Comparison of ENCODE assay signal across 22 cellular contexts in genomic region chr4:14167876-14168510, GRCh38.
DNase-seq lines count a peak whose midpoint lies in the region; ATAC-seq and TF ChIP-seq lines count a peak whose summit lies in the region.
"Had no signal": no experiment of that assay in that cellular context is flagged by ENCODE, and none has a peak within 500 bp of the region (broad histone marks: within the 10 kb centered on the region; RNA-seq: fewer than 3 reads in every experiment).

No MANE protein-coding gene starts in this region.

- H3K4me3 ChIP-seq in SK-N-SH (ENCODE audit: low read depth in 2 of 2, low read length in 1 of 2) (no peak overlapping the region), fibroblast of lung (replicated peaks in 1 of 4; ENCODE audit: control extremely low read depth in 1 of 4, insufficient read depth in 1 of 4, low read depth in 3 of 4, low read length in 4 of 4) (no peak overlapping the region), skeletal muscle satellite cell (ENCODE audit: low read length) (no peak overlapping the region), WERI-Rb-1 (ENCODE audit: low read depth, low read length) (no peak overlapping the region)
- H3K4me3 ChIP-seq: gastrocnemius medialis, uterus had no signal

- WGBS in SK-N-SH (ENCODE audit: low lambda C conversion rate): 90% methylated on average over 8 of the region's 8 CpGs

- no peaks in the 10 kb centered on the region for H4K20me1 ChIP-seq in SK-N-SH (ENCODE audit: insufficient read depth)
- H4K20me1 ChIP-seq in fibroblast of lung (ENCODE audit: control insufficient read depth, extremely low read depth, insufficient read depth, low read length): no peaks in the 10 kb centered on the region

- in situ Hi-C loops in SK-MEL-5 (cut with HindIII; ENCODE audit: low pct_unique_long_range_greater_than_20kb, low sequenced_read_pairs): no loop called here

- no peaks in the 10 kb centered on the region for H3K9me2 ChIP-seq in SK-N-SH

- H3K79me2 ChIP-seq in SK-N-SH (ENCODE audit: insufficient read depth): no peaks in the 10 kb centered on the region
- H3K79me2 ChIP-seq in fibroblast of lung (ENCODE audit: control insufficient read depth, insufficient read depth, low read length): no peaks in the 10 kb centered on the region

- H3K4me2 ChIP-seq in SK-N-SH: peak overlapping the region; percentile 18
- H3K4me2 ChIP-seq in fibroblast of lung (ENCODE audit: extremely low read depth, insufficient read depth, low read length): no peak overlapping the region
- peak overlapping the region; percentile 51 for H3K4me2 ChIP-seq in skeletal muscle satellite cell (ENCODE audit: low read length)

- TF ChIP-seq CTCF in SK-N-SH (IDR thresholded peaks at IDR 0.05) (no peak), fibroblast of lung (conservative IDR thresholded peaks at IDR 0.05 in 1 of 2, IDR thresholded peaks at IDR 0.05 in 1 of 2; ENCODE audit: low read depth in 1 of 2, low read length in 2 of 2) (no peak), WERI-Rb-1 (IDR thresholded peaks at IDR 0.05; ENCODE audit: low read depth, low read length) (no peak)

- no peak overlapping the region for H3K9ac ChIP-seq in SK-N-SH
- no peak overlapping the region for H3K9ac ChIP-seq in fibroblast of lung (ENCODE audit: insufficient read depth, low read length)
- H3K9ac ChIP-seq in skeletal muscle satellite cell (ENCODE audit: low read depth, low read length): peak overlapping the region; percentile 59

- H3K27me3 ChIP-seq in SK-N-SH (ENCODE audit: insufficient read depth) (no peaks in the 10 kb centered on the region), fibroblast of lung (ENCODE audit: control insufficient read depth, insufficient read depth, low read length) (no peaks in the 10 kb centered on the region), skeletal muscle satellite cell (ENCODE audit: control insufficient read depth, insufficient read depth, low read length) (no peaks in the 10 kb centered on the region), WERI-Rb-1 (ENCODE audit: insufficient read depth, low read depth, severe bottlenecking) (no peaks in the 10 kb centered on the region)
- H3K27me3 ChIP-seq: gastrocnemius medialis, uterus had no signal

- CTCF ChIA-PET in SK-N-SH (lab: Yijun Ruan, JAX): interaction anchor here (0.6 kb wide), 1 partner anchor 38 kb away, joined by 3 read pairs; no protein-coding TSS in a partner anchor

- H2AFZ ChIP-seq in SK-N-SH (ENCODE audit: low read depth): no peak overlapping the region; the same call in 1 of the 2 replicates
- H2AFZ ChIP-seq in fibroblast of lung (ENCODE audit: low read length): no peak overlapping the region

- peaks cover 6 to 25% of the 10 kb centered on the region in 2 experiments for H3K4me1 ChIP-seq in SK-N-SH (ENCODE audit: control insufficient read depth in 1 of 2, insufficient read depth in 2 of 2, low read depth in 1 of 2, low read length in 1 of 2)
- H3K4me1 ChIP-seq in fibroblast of lung (ENCODE audit: control insufficient read depth, extremely low read depth, insufficient read depth, low read length): no peaks in the 10 kb centered on the region
- peaks cover 28% of the 10 kb centered on the region for H3K4me1 ChIP-seq in skeletal muscle satellite cell (ENCODE audit: control insufficient read depth, insufficient read depth, low read length)
- H3K4me1 ChIP-seq: Caco-2, uterus had no signal

- no peak for TF ChIP-seq RAD21 in SK-N-SH (IDR thresholded peaks at IDR 0.05; ENCODE audit: low read length)

- H3K9me3 ChIP-seq in SK-N-SH: no peaks in the 10 kb centered on the region
- H3K9me3 ChIP-seq in fibroblast of lung (ENCODE audit: control insufficient read depth, insufficient read depth, low read depth, low read length): no peaks in the 10 kb centered on the region
- H3K9me3 ChIP-seq in skeletal muscle satellite cell (replicated peaks; ENCODE audit: low read length): no peaks in the 10 kb centered on the region
- H3K9me3 ChIP-seq in WERI-Rb-1 (ENCODE audit: severe bottlenecking): no peaks in the 10 kb centered on the region
- H3K9me3 ChIP-seq: Caco-2, gastrocnemius medialis, uterus had no signal

- no peaks in the 10 kb centered on the region for H3K36me3 ChIP-seq in SK-N-SH (replicated peaks in 1 of 2; ENCODE audit: control insufficient read depth in 1 of 2, insufficient read depth in 2 of 2, low read length in 1 of 2)
- H3K36me3 ChIP-seq in fibroblast of lung (ENCODE audit: control insufficient read depth, insufficient read depth, low read length): no peaks in the 10 kb centered on the region
- no peaks in the 10 kb centered on the region for H3K36me3 ChIP-seq in skeletal muscle satellite cell (ENCODE audit: insufficient read depth, low read length)
- H3K36me3 ChIP-seq in WERI-Rb-1: no peaks in the 10 kb centered on the region
- H3K36me3 ChIP-seq: gastrocnemius medialis, uterus had no signal

- H3K27ac ChIP-seq in SK-N-SH (ENCODE audit: low read depth in 2 of 2, low read length in 1 of 2) (peak overlapping the region in 1 of 2 experiments; percentile 84; a peak in 2 of 4 replicates), fibroblast of lung (ENCODE audit: insufficient read depth, low read length) (peak overlapping the region; percentile 6), WERI-Rb-1 (no peak overlapping the region)
- H3K27ac ChIP-seq: gastrocnemius medialis, uterus had no signal

- no peak for TF ChIP-seq EP300 in SK-N-SH (IDR thresholded peaks at IDR 0.05; ENCODE audit: borderline replicate concordance in 1 of 2, low read depth in 1 of 2, low read length in 1 of 2)

- POLR2A ChIA-PET in SK-N-SH (lab: Yijun Ruan, JAX): no interaction called here

- DNase-seq in SK-N-SH: no peak
- peak; percentile 4 for DNase-seq in SK-MEL-5 (ENCODE audit: low read depth, low spot score)
- DNase-seq in fibroblast of lung (ENCODE audit: low read depth in 2 of 2): peak; percentile 9 to 23
- DNase-seq in activated effector memory CD4-positive, alpha-beta T cell treated with anti-CD3 and anti-CD28 coated beads, Interleukin-2, amount 50 U/mL, for 16 hours: no peak
- DNase-seq in ecto neural progenitor cell (ENCODE audit: low spot score): no peak
- DNase-seq in WERI-Rb-1: no peak
- DNase-seq: 8988T; activated CD4-positive, alpha-beta T cell treated with anti-CD3 and anti-CD28 coated beads, Interleukin-2, amount 50 U/mL, for 1 hour; activated CD8-positive, alpha-beta memory T cell treated with anti-CD3 and anti-CD28 coated beads, Interleukin-2, amount 50 U/mL, for 48 hours; activated naive CD4-positive, alpha-beta T cell; anterior cingulate cortex; Caco-2; gastrocnemius medialis; left colon; NCI-H1417 treated with DMSO at 0.1 percent for 48 hours; NCI-H2171 treated with DMSO at 0.1 percent for 48 hours; NCI-H774; RPMI8226; substantia nigra; uterus had no signal

- H3F3A ChIP-seq in SK-N-SH (replicated peaks; ENCODE audit: insufficient read depth): peaks cover 24% of the 10 kb centered on the region

- no peak for ATAC-seq in SK-N-SH treated with all-trans-retinoic acid at 6 μM for 48 hours
- ATAC-seq: gastrocnemius medialis, left colon had no signal

TF ChIP-seq in SK-N-SH, 30 proteins besides CTCF, POLR2A, EP300 and RAD21 (continues in another document):
- TF ChIP-seq GABPA (IDR thresholded peaks at IDR 0.05; ENCODE audit: low read depth) (no peak), FOXM1 (IDR thresholded peaks at IDR 0.05; ENCODE audit: low read depth) (no peak), FOXJ3 (CRISPR knock-in tag; IDR thresholded peaks at IDR 0.05) (no peak), YY1 (IDR thresholded peaks at IDR 0.05; ENCODE audit: low read depth) (no peak), TAF1 (IDR thresholded peaks at IDR 0.05; ENCODE audit: borderline replicate concordance, low read depth, low read length) (no peak)

TF ChIP-seq in SK-N-SH treated with all-trans-retinoic acid at 6 μM for 48 hours, 23 proteins besides CTCF, POLR2A, EP300 and RAD21 (continues in another document):
- TF ChIP-seq ZC3H10 (CRISPR knock-in tag; IDR thresholded peaks at IDR 0.05) (no peak), TCF4 (CRISPR knock-in tag; IDR thresholded peaks at IDR 0.05; ENCODE audit: borderline replicate concordance) (no peak), OSR1 (CRISPR knock-in tag; IDR thresholded peaks at IDR 0.05) (no peak), ZFP3 (CRISPR knock-in tag; IDR thresholded peaks at IDR 0.05) (no peak), SNAI2 (CRISPR knock-in tag; IDR thresholded peaks at IDR 0.05) (no peak), CREB5 (CRISPR knock-in tag; IDR thresholded peaks at IDR 0.05; ENCODE audit: low read depth) (no peak)
- TF ChIP-seq, protein P1, sequence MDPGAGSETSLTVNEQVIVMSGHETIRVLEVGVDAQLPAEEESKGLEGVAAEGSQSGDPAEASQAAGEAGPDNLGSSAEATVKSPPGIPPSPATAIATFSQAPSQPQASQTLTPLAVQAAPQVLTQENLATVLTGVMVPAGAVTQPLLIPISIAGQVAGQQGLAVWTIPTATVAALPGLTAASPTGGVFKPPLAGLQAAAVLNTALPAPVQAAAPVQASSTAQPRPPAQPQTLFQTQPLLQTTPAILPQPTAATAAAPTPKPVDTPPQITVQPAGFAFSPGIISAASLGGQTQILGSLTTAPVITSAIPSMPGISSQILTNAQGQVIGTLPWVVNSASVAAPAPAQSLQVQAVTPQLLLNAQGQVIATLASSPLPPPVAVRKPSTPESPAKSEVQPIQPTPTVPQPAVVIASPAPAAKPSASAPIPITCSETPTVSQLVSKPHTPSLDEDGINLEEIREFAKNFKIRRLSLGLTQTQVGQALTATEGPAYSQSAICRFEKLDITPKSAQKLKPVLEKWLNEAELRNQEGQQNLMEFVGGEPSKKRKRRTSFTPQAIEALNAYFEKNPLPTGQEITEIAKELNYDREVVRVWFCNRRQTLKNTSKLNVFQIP (CRISPR knock-in tag; IDR thresholded peaks at IDR 0.05; ENCODE audit: borderline replicate concordance, low read depth): no peak

Comparison
In these comparisons a context has a peak if more than half of its experiments do, and no peak if none do; other contexts are left out.
1. DNase-seq: peak in SK-MEL-5 (single experiment) and fibroblast of lung (2 of 2); none in SK-N-SH (single experiment), activated effector memory CD4-positive, alpha-beta T cell treated with anti-CD3 and anti-CD28 coated beads, Interleukin-2, amount 50 U/mL, for 16 hours (single experiment), ecto neural progenitor cell (single experiment) and WERI-Rb-1 (single experiment).